ENCODE assay signal across 8 cellular contexts in genomic region chr17:80008383-80008840, GRCh38. TPM values are rescaled to one million over a fixed set of nuclear protein-coding genes. Genes with fewer than 3 reads are reported as not detected.
A peak's percentile ranks its signal among the peaks of the same experiment; 100 is the strongest.
DNase-seq lines count a peak whose midpoint lies in the region; ATAC-seq and TF ChIP-seq lines count a peak whose summit lies in the region.

No MANE protein-coding gene starts in this region.

- no peaks in the 10 kb centered on the region for H3K4me1 Mint-ChIP-seq in activated T-helper 1 cell treated with anti-CD3 and anti-CD28 coated beads, Interleukin-12 subunit alpha, Interleukin-12 subunit beta, Interleukin-2, Interleukin-4 antibody, amounts not matched to agents 30 ng/mL and 10 ng/mL and 1 ng/mL, durations not matched to agents 14 hours and 24 hours and 36 hours (ENCODE audit: low read depth)

- peaks cover 1% of the 10 kb centered on the region for H3K27me3 Mint-ChIP-seq in activated T-helper 1 cell treated with anti-CD3 and anti-CD28 coated beads, Interleukin-12 subunit alpha, Interleukin-12 subunit beta, Interleukin-2, Interleukin-4 antibody, amounts not matched to agents 30 ng/mL and 10 ng/mL and 1 ng/mL, durations not matched to agents 14 hours and 24 hours and 36 hours (ENCODE audit: insufficient read depth)

- peaks cover 8 to 57% (median 25%) of the 10 kb centered on the region in 3 donors for H3K36me3 ChIP-seq in tibial artery

- H3K9me3 Mint-ChIP-seq in activated T-helper 1 cell treated with anti-CD3 and anti-CD28 coated beads, Interleukin-12 subunit alpha, Interleukin-12 subunit beta, Interleukin-2, Interleukin-4 antibody, amounts not matched to agents 30 ng/mL and 10 ng/mL and 1 ng/mL, durations not matched to agents 14 hours and 24 hours and 36 hours = no peaks in the 10 kb centered on the region

- H3K27me3 ChIP-seq in tibial artery = no peaks in the 10 kb centered on the region

- POLR2A ChIA-PET in RWPE1 (lab: Yijun Ruan, JAX; ENCODE audit: low non-redundant PET) = no interaction called here

- CTCF ChIA-PET in RWPE1 (lab: Yijun Ruan, JAX) = interaction anchor here (0.5 to 3.4 kb wide), 19 partner anchors 9 to 1951 kb away, joined by 3 to 14 read pairs (median 3); no protein-coding TSS in a partner anchor

- no peaks in the 10 kb centered on the region for H3K36me3 Mint-ChIP-seq in activated T-helper 1 cell treated with anti-CD3 and anti-CD28 coated beads, Interleukin-12 subunit alpha, Interleukin-12 subunit beta, Interleukin-2, Interleukin-4 antibody, amounts not matched to agents 30 ng/mL and 10 ng/mL and 1 ng/mL, durations not matched to agents 14 hours and 24 hours and 36 hours (ENCODE audit: low read depth)

- H3K4me3 Mint-ChIP-seq in activated T-helper 1 cell treated with anti-CD3 and anti-CD28 coated beads, Interleukin-12 subunit alpha, Interleukin-12 subunit beta, Interleukin-2, Interleukin-4 antibody, amounts not matched to agents 30 ng/mL and 10 ng/mL and 1 ng/mL, durations not matched to agents 14 hours and 24 hours and 36 hours = no peak overlapping the region

- TF ChIP-seq CTCF in RWPE1 (conservative IDR thresholded peaks at IDR 0.05; ENCODE audit: low read depth) (peak; percentile 97), fibroblast of pulmonary artery (IDR thresholded peaks at IDR 0.05; ENCODE audit: low read length, missing control alignments) (peak; percentile 90), tibial artery (IDR thresholded peaks at IDR 0.05) (peak; percentile 93 to 94)

- intact Hi-C loops in activated T-helper 1 cell treated with anti-CD3 and anti-CD28 coated beads, Interleukin-12 subunit alpha, Interleukin-12 subunit beta, Interleukin-2, Interleukin-4 antibody, amounts not matched to agents 30 ng/mL and 10 ng/mL and 1 ng/mL, durations not matched to agents 14 hours and 24 hours and 36 hours (cut with micrococcal nuclease) = loop anchor here (1.0 to 5.0 kb wide), 2 partner anchors 27 to 244 kb away; partner anchors contain the start of gene TBC1D16
- intact Hi-C loops in tibial artery (cut with DNase I; ENCODE audit: low total_unique reads) = no loop called here

- H3K27ac Mint-ChIP-seq in activated T-helper 1 cell treated with anti-CD3 and anti-CD28 coated beads, Interleukin-12 subunit alpha, Interleukin-12 subunit beta, Interleukin-2, Interleukin-4 antibody, amounts not matched to agents 30 ng/mL and 10 ng/mL and 1 ng/mL, durations not matched to agents 14 hours and 24 hours and 36 hours = no peak overlapping the region

- peak; percentile 96 for DNase-seq in DMS53 (lab: John Stamatoyannopoulos, UW)
- peak; percentile 77 for DNase-seq in LoVo (ENCODE audit: low spot score)
- DNase-seq in RWPE1 (ENCODE audit: low spot score) = peak; percentile 70
- DNase-seq in activated T-helper 1 cell treated with anti-CD3 and anti-CD28 coated beads, Interleukin-12 subunit alpha, Interleukin-12 subunit beta, Interleukin-2, Interleukin-4 antibody, amounts not matched to agents 30 ng/mL and 10 ng/mL and 1 ng/mL, durations not matched to agents 14 hours and 24 hours and 36 hours (ENCODE audit: low spot score) = peak; percentile 70
- peak; percentile 57 for DNase-seq in fibroblast of pulmonary artery (ENCODE audit: low read depth)
- DNase-seq in occipital lobe (lab: John Stamatoyannopoulos, UW) = peak; percentile 24
- peak; percentile 72 to 88 for DNase-seq in tibial artery

- H3K27ac ChIP-seq in RWPE1 (no peak overlapping the region; the same call in 1 of the 2 replicates), tibial artery (no peak overlapping the region)

- H3K4me1 ChIP-seq in tibial artery = peaks cover 0 to 17% (median 4%) of the 10 kb centered on the region in 4 donors

- ATAC-seq in GM19395 (IDR thresholded peaks at IDR 0.05; ENCODE audit: unreplicated experiment) = no peak

- no peaks in the 10 kb centered on the region for H3K9me3 ChIP-seq in tibial artery

- H3K4me3 ChIP-seq in fibroblast of pulmonary artery (replicated peaks; ENCODE audit: low read depth, low read length) (no peak overlapping the region), tibial artery (no peak overlapping the region)

RNA-seq across cellular contexts. Expression of gene TBC1D16, which starts 27.3 kb away (rescaled TPM):
- total RNA-seq in activated T-helper 1 cell treated with anti-CD3 and anti-CD28 coated beads, Interleukin-12 subunit alpha, Interleukin-12 subunit beta, Interleukin-2, Interleukin-4 antibody, amounts not matched to agents 30 ng/mL and 10 ng/mL and 1 ng/mL, durations not matched to agents 14 hours and 24 hours and 36 hours = 1.8 and 1.9 TPM in 2 replicates
- 35.4 TPM for total RNA-seq in occipital lobe

RNA-seq across cellular contexts. Expression of gene CCDC40, which starts 28.0 kb away (rescaled TPM):
- 0.15 and 0.16 TPM in 2 replicates for total RNA-seq in activated T-helper 1 cell treated with anti-CD3 and anti-CD28 coated beads, Interleukin-12 subunit alpha, Interleukin-12 subunit beta, Interleukin-2, Interleukin-4 antibody, amounts not matched to agents 30 ng/mL and 10 ng/mL and 1 ng/mL, durations not matched to agents 14 hours and 24 hours and 36 hours
- 5.0 TPM for total RNA-seq in occipital lobe

Comparison
In these comparisons a context has a peak if more than half of its experiments do, and no peak if none do; other contexts are left out.
1. DNase-seq: peak in every context shown above with its lines; median percentile 96 in DMS53; 80 in tibial artery; 77 in LoVo; 70 in RWPE1; 70 in activated T-helper 1 cell treated with anti-CD3 and anti-CD28 coated beads, Interleukin-12 subunit alpha, Interleukin-12 subunit beta, Interleukin-2, Interleukin-4 antibody, amounts not matched to agents 30 ng/mL and 10 ng/mL and 1 ng/mL, durations not matched to agents 14 hours and 24 hours and 36 hours; 57 in fibroblast of pulmonary artery; 24 in occipital lobe.
2. RNA of gene TBC1D16, which starts 27.3 kb away (total RNA-seq): 35.4 TPM in occipital lobe (single experiment); 1.8 to 1.9 TPM in activated T-helper 1 cell treated with anti-CD3 and anti-CD28 coated beads, Interleukin-12 subunit alpha, Interleukin-12 subunit beta, Interleukin-2, Interleukin-4 antibody, amounts not matched to agents 30 ng/mL and 10 ng/mL and 1 ng/mL, durations not matched to agents 14 hours and 24 hours and 36 hours; every median in the first group is over 10 times any median in the second.
3. Peak in every context shown above with its lines, with median percentiles within 50 percentile points of each other: CTCF ChIP-seq.